Comparison of ENCODE assay signal across 10 cellular contexts in the genomic region with DNA sequence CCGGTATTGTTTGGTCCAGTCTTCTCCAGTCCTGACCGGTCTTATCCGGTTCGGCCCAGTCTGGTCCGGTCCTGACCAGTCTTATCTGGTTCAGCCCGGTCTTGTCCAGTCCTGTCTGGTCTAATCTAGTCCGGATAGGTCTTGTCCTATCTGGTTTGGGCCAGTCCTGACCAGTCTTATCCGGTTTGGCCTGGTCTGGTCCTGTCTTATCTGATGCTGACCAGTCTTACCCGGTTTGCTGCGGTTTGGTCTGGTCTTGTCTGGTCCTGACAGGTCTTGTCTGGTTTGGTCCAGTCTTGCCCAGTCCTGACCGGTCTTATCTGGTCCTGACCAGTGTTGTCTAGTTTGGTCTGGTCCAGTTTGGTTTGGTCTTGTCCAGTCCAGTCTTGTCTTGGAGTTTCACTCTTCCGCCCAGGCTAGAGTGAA. TPM values are rescaled to one million over a fixed set of nuclear protein-coding genes. Genes with fewer than 3 reads are reported as not detected.
A peak's percentile ranks its signal among the peaks of the same experiment; 100 is the strongest.
DNase-seq lines count a peak whose midpoint lies in the region; ATAC-seq and TF ChIP-seq lines count a peak whose summit lies in the region.
"Had no signal": no experiment of that assay in that cellular context is flagged by ENCODE, and none has a peak within 500 bp of the region (broad histone marks: within the 10 kb centered on the region; RNA-seq: fewer than 3 reads in every experiment).

No MANE protein-coding gene starts in this region.

- H3K36me3 ChIP-seq in OCI-LY1 (ENCODE audit: insufficient read depth, low read length) (peaks cover 100% of the 10 kb centered on the region), neuronal stem cell (replicated peaks in 1 of 2; ENCODE audit: control insufficient read depth in 2 of 2, insufficient read depth in 2 of 2, low read length in 2 of 2) (peaks cover 37 to 100% of the 10 kb centered on the region in 2 donors)

- no peak overlapping the region for H2BK15ac ChIP-seq in neuronal stem cell (ENCODE audit: low read length)

- H3K4me1 ChIP-seq in OCI-LY1 (ENCODE audit: insufficient read depth, low read length, severe bottlenecking): no peaks in the 10 kb centered on the region
- H3K4me1 ChIP-seq in neuronal stem cell (ENCODE audit: control insufficient read depth in 2 of 2, insufficient read depth in 1 of 2, low read depth in 1 of 2, low read length in 2 of 2): no peaks in the 10 kb centered on the region

- no peak overlapping the region for H4K8ac ChIP-seq in neuronal stem cell (ENCODE audit: low read depth, low read length)

- no peaks in the 10 kb centered on the region for H3K79me2 ChIP-seq in OCI-LY1 (ENCODE audit: insufficient read depth, low read length)

- H3K27ac ChIP-seq in OCI-LY1 (ENCODE audit: low read depth, low read length, poor library complexity, severe bottlenecking): peak overlapping the region; percentile 53
- peak overlapping the region; percentile 10 for H3K27ac ChIP-seq in neuronal stem cell (replicated peaks; ENCODE audit: low read length)

- no peak overlapping the region for H2BK5ac ChIP-seq in neuronal stem cell (ENCODE audit: low read length)

- WGBS in neuronal stem cell (ENCODE audit: extremely low coverage in 2 of 2, insufficient read length in 2 of 2, insufficient replicate concordance in 1 of 2), 2 donors: no CpG with 5 or more reads among the region's 12 CpGs

- no peak overlapping the region for H3K4ac ChIP-seq in neuronal stem cell (ENCODE audit: low read length)

- H3K9ac ChIP-seq in OCI-LY1 (ENCODE audit: low read length): no peak overlapping the region
- no peak overlapping the region for H3K9ac ChIP-seq in neuronal stem cell (ENCODE audit: low read depth, low read length, poor library complexity)

- no peak for ATAC-seq in left cardiac atrium

- H3K4me2 ChIP-seq in OCI-LY1 (ENCODE audit: low read length) (no peak overlapping the region), neuronal stem cell (ENCODE audit: insufficient read depth, low read length, poor library complexity, severe bottlenecking) (no peak overlapping the region)

- TF ChIP-seq CTCF in OCI-LY1 (IDR thresholded peaks at IDR 0.05; ENCODE audit: low read length) (no peak), epithelial cell of esophagus (IDR thresholded peaks at IDR 0.05; ENCODE audit: insufficient read depth, low read depth, low read length, missing control alignments) (no peak)

- H3K14ac ChIP-seq in neuronal stem cell (ENCODE audit: low read length): no peak overlapping the region

- no peak overlapping the region for H3K18ac ChIP-seq in neuronal stem cell (ENCODE audit: low read length)

- H4K91ac ChIP-seq in neuronal stem cell (ENCODE audit: low read depth, low read length, poor library complexity): no peak overlapping the region

- in situ Hi-C loops in G401 (cut with HindIII; ENCODE audit: low sequenced_read_pairs): no loop called here
- in situ Hi-C loops in KBM-7 (cut with MboI; ENCODE audit: low pct_unique_long_range_greater_than_20kb, low sequenced_read_pairs): no loop called here

- H3K9me3 ChIP-seq in OCI-LY1 (ENCODE audit: low read length): no peaks in the 10 kb centered on the region
- H3K9me3 ChIP-seq in neuronal stem cell (replicated peaks in 1 of 2; ENCODE audit: control insufficient read depth in 2 of 2, insufficient read depth in 1 of 2, low read depth in 1 of 2, low read length in 2 of 2): peaks cover 0 to 22% of the 10 kb centered on the region in 2 donors

- H3K9me2 ChIP-seq in OCI-LY1 (ENCODE audit: low read depth, low read length): no peaks in the 10 kb centered on the region

- no peak overlapping the region for H2AFZ ChIP-seq in OCI-LY1 (ENCODE audit: low read length)
- H2AFZ ChIP-seq in neuronal stem cell (ENCODE audit: low read length): no peak overlapping the region

- no peaks in the 10 kb centered on the region for H3F3A ChIP-seq in OCI-LY1 (ENCODE audit: insufficient read depth, low read length)

- H2AK5ac ChIP-seq in neuronal stem cell (ENCODE audit: low read depth, low read length): no peak overlapping the region

- intact Hi-C loops in left cardiac atrium (cut with DNase I): no loop called here

- H3K79me1 ChIP-seq in neuronal stem cell (ENCODE audit: low read depth, low read length): peaks cover 2% of the 10 kb centered on the region

- H3K27me3 ChIP-seq in OCI-LY1 (ENCODE audit: insufficient read depth, low read length) (no peaks in the 10 kb centered on the region), neuronal stem cell (ENCODE audit: control insufficient read depth in 3 of 3, insufficient read depth in 3 of 3, low read depth in 1 of 3, low read length in 3 of 3) (no peaks in the 10 kb centered on the region)

- H2BK12ac ChIP-seq in neuronal stem cell (ENCODE audit: low read length): no peak overlapping the region

- no peak overlapping the region for H2BK120ac ChIP-seq in neuronal stem cell (ENCODE audit: low read depth, low read length)

- H3K4me3 ChIP-seq in OCI-LY1 (ENCODE audit: low read depth, low read length, poor library complexity, severe bottlenecking): no peak overlapping the region
- no peak overlapping the region for H3K4me3 ChIP-seq in epithelial cell of esophagus (ENCODE audit: low read length)
- no peak overlapping the region for H3K4me3 ChIP-seq in neuronal stem cell (ENCODE audit: low read length in 2 of 2)

- no peaks in the 10 kb centered on the region for H4K20me1 ChIP-seq in OCI-LY1 (ENCODE audit: insufficient read depth, low read length)

- peak; percentile 10 for DNase-seq in activated CD4-positive, CD25-positive, alpha-beta regulatory T cell treated with anti-CD3 and anti-CD28 coated beads, Interleukin-2, amount 50 U/mL, for 16 hours (ENCODE audit: low read depth, low spot score)
- DNase-seq in activated CD4-positive, CD25-positive, alpha-beta regulatory T cell treated with anti-CD3 and anti-CD28 coated beads, Interleukin-2, amount 50 U/mL, for 72 hours: no peak
- DNase-seq in epithelial cell of esophagus (ENCODE audit: low read depth) (peak; percentile 35), neuronal stem cell (ENCODE audit: low spot score) (peak; percentile 57), G401 (ENCODE audit: low spot score) (no peak), KBM-7 (no peak), left cardiac atrium (no peak)
- DNase-seq: EL, NCI-H2081 had no signal

- no peak overlapping the region for H3K23ac ChIP-seq in neuronal stem cell (ENCODE audit: low read depth, low read length, poor library complexity)

RNA-seq across cellular contexts. Expression of gene DHX9, which starts 30.1 kb away (rescaled TPM):
- polyA plus RNA-seq in neuronal stem cell (2013, experiment 1 of 2): 73.1 TPM
- 71.6 TPM for polyA plus RNA-seq in neuronal stem cell (2013, experiment 2 of 2)
- 237 and 290 TPM in 2 replicates for total RNA-seq in G401 (2014; rRNA removed; shearing (Covaris generic))
- 10 to 100 TPM; 67.4 to 89.0 TPM for total RNA-seq in left cardiac atrium

Comparison
In these comparisons a context has a peak if more than half of its experiments do, and no peak if none do; other contexts are left out.
1. DNase-seq: peak in activated CD4-positive, CD25-positive, alpha-beta regulatory T cell treated with anti-CD3 and anti-CD28 coated beads, Interleukin-2, amount 50 U/mL, for 16 hours (single experiment), epithelial cell of esophagus (single experiment) and neuronal stem cell (single experiment); none in activated CD4-positive, CD25-positive, alpha-beta regulatory T cell treated with anti-CD3 and anti-CD28 coated beads, Interleukin-2, amount 50 U/mL, for 72 hours (single experiment), G401 (single experiment), KBM-7 (single experiment) and left cardiac atrium (single experiment).